In genomic region chr2:66364495-66364992, GRCh38 we compare ENCODE assay signal across 12 cellular contexts.
A peak's percentile ranks its signal among the peaks of the same experiment; 100 is the strongest.
DNase-seq lines count a peak whose midpoint lies in the region; ATAC-seq and TF ChIP-seq lines count a peak whose summit lies in the region.
"Had no signal": no experiment of that assay in that cellular context is flagged by ENCODE, and none has a peak within 500 bp of the region (broad histone marks: within the 10 kb centered on the region; RNA-seq: fewer than 3 reads in every experiment).

No MANE protein-coding gene starts in this region.

- no peak overlapping the region for H3K4me3 ChIP-seq in SJSA1
- H3K4me3 ChIP-seq: skin epidermis had no signal

- ATAC-seq in foreskin keratinocyte, result peak; percentile 58
- no peak for ATAC-seq in HG03095 (IDR thresholded peaks at IDR 0.05; ENCODE audit: unreplicated experiment)
- ATAC-seq in HG02884 (IDR thresholded peaks at IDR 0.05; ENCODE audit: unreplicated experiment), result no peak
- ATAC-seq: activated CD4-positive, alpha-beta T cell treated with anti-CD3 and anti-CD28 coated beads for 36 hours had no signal

- H3K36me3 ChIP-seq in SJSA1, result no peaks in the 10 kb centered on the region

- H3K4me1 ChIP-seq in SJSA1 (replicated peaks), result peaks cover 16% of the 10 kb centered on the region
- no peaks in the 10 kb centered on the region for H3K4me1 ChIP-seq in foreskin keratinocyte

- H3K27me3 ChIP-seq in SJSA1 (replicated peaks) (peaks cover 37% of the 10 kb centered on the region), foreskin keratinocyte (peaks cover 77% of the 10 kb centered on the region)

- TF ChIP-seq CTCF in foreskin keratinocyte (conservative IDR thresholded peaks at IDR 0.05), result no peak

- no peak overlapping the region for H3K27ac ChIP-seq in SJSA1
- no peak overlapping the region for H3K27ac ChIP-seq in foreskin keratinocyte
- H3K27ac ChIP-seq: skin epidermis had no signal

- H3K9me3 ChIP-seq in SJSA1 (replicated peaks), result no peaks in the 10 kb centered on the region

- peak; percentile 55 for DNase-seq in GM04504 (ENCODE audit: low read depth)
- DNase-seq in SJSA1 (ENCODE audit: low read depth in 1 of 2, low spot score in 2 of 2), result peak; percentile 58 to 84
- peak in 1 of 2 donors; percentile 59 for DNase-seq in foreskin keratinocyte
- DNase-seq in renal cortical epithelial cell (ENCODE audit: low read depth), result peak; percentile 75
- no peak for DNase-seq in NCI-H748 treated with DMSO at 0.1 percent for 48 hours (lab: John Stamatoyannopoulos, UW)
- DNase-seq in activated CD4-positive, alpha-beta T cell treated with anti-CD3 and anti-CD28 coated beads, Interleukin-2, amount 50 U/mL, for 1 hour, result no peak
- DNase-seq: activated CD4-positive, alpha-beta T cell treated with anti-CD3 and anti-CD28 coated beads for 36 hours; activated naive CD4-positive, alpha-beta T cell treated with anti-CD3 and anti-CD28 coated beads, Interleukin-2, amount 50 U/mL, for 16 hours; NCI-H1436 had no signal

Comparison
In these comparisons a context has a peak if more than half of its experiments do, and no peak if none do; other contexts are left out.
1. DNase-seq: peak in GM04504 (single experiment), SJSA1 (2 of 2) and renal cortical epithelial cell (single experiment); none in NCI-H748 treated with DMSO at 0.1 percent for 48 hours (single experiment) and activated CD4-positive, alpha-beta T cell treated with anti-CD3 and anti-CD28 coated beads, Interleukin-2, amount 50 U/mL, for 1 hour (single experiment).